ENCODE assay signal across 28 cellular contexts in the genomic region with DNA sequence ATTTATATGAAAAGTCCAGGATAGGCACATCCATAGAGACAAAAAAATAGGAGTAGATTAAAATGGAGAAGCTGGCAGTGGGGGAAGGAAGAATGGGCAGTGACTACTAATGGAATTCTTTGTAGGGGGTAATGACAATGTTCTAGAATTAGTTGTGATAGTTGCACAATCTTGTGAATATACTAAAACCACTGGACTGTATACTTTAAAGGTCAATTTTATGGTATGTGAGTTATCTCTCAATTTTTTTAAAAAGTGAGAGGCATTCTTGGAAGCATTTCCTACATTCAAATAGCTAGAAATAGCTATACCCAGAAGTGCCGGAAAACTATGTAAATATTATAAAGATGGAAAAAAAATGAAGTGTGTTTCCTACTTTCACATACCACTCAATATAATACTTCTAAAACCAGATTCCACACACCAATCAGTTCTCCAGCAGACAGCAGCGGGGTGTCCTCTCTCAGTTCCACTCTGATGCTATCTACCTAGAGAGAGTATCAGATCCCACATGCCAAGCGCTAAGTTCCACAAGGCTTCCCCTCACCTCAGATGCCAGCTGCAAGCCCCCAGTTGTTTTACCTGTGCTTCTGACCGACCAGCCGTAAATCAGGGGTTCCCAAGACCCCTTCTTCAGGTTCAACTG. TPM values are rescaled to one million over a fixed set of nuclear protein-coding genes. Genes with fewer than 3 reads are reported as not detected.
A peak's percentile ranks its signal among the peaks of the same experiment; 100 is the strongest.
DNase-seq lines count a peak whose midpoint lies in the region; ATAC-seq and TF ChIP-seq lines count a peak whose summit lies in the region.
"Had no signal": no experiment of that assay in that cellular context is flagged by ENCODE, and none has a peak within 500 bp of the region (broad histone marks: within the 10 kb centered on the region; RNA-seq: fewer than 3 reads in every experiment).

No MANE protein-coding gene starts in this region.

- no CpG with 5 or more reads among the region's 5 CpGs for WGBS in mesendoderm (ENCODE audit: extremely low coverage, insufficient coverage, low lambda C conversion rate)

- H3K79me1 ChIP-seq in mesendoderm (ENCODE audit: low read length) = no peaks in the 10 kb centered on the region

- no peaks in the 10 kb centered on the region for H3K9me2 ChIP-seq in PC-3 (replicated peaks; ENCODE audit: low read length)

- H3K56ac ChIP-seq in mesendoderm (ENCODE audit: low read length) = no peak overlapping the region

- intact Hi-C loops in PC-3 (cut with micrococcal nuclease) = loop anchor here (5.0 kb wide), 1 partner anchor 63 kb away; no protein-coding TSS in a partner anchor

- H2BK5ac ChIP-seq in mesendoderm (ENCODE audit: low read length) = no peak overlapping the region

- DNase-seq in Caki2 (ENCODE audit: low read depth) (peak; percentile 75), PC-3 (peak; percentile 32), fibroblast of gingiva (ENCODE audit: low read depth) (peak; percentile 89), osteoblast (ENCODE audit: insufficient read length, low spot score, missing footprints) (no peak), T1000 (lab: John Stamatoyannopoulos, UW) (no peak), mesendoderm (no peak)
- no peak for DNase-seq in stimulated activated CD4-positive, alpha-beta T cell treated with anti-CD3 and anti-CD28 coated beads, Interleukin-2, amount 100 ng/mL, for 48 hours
- DNase-seq: activated CD4-positive, alpha-beta T cell treated with anti-CD3 and anti-CD28 coated beads, Interleukin-2, amount 10 ng/mL, durations not matched to agents 7 days and 5 days; activated naive CD4-positive, alpha-beta T cell; activated T-cell treated with anti-CD3 and anti-CD28 coated beads, Interleukin-2, amount 50 U/mL, for 48 hours; amygdala; DMS 273 treated with DMSO at 0.1 percent for 48 hours; GDM1; heart right ventricle; Karpas-422; MV-4-11; naive thymus-derived CD4-positive, alpha-beta T cell; NCI-H1694; NCI-H2171 treated with DMSO at 0.1 percent for 48 hours; NCI-H526 treated with DMSO at 0.1 percent for 48 hours; occipital lobe; RPMI8226; stimulated activated naive CD4-positive, alpha-beta T cell treated with Interleukin-2 at 50 U/mL for 16 hours; testis had no signal

- BruUV-seq in PC-3 (replicated peaks; lab: Mats Ljungman, UMichigan) = no TSS peak

- no peak overlapping the region for H4K8ac ChIP-seq in mesendoderm (ENCODE audit: low read depth, low read length)

- H2BK15ac ChIP-seq in mesendoderm (replicated peaks; ENCODE audit: low read depth) = no peak overlapping the region

- H3K18ac ChIP-seq in mesendoderm (ENCODE audit: low read length) = no peak overlapping the region

- in situ Hi-C loops in Caki2 (cut with HindIII; ENCODE audit: low pct_unique_long_range_greater_than_20kb, low sequenced_read_pairs) = no loop called here

- H3K79me2 ChIP-seq in PC-3 (ENCODE audit: low read length) (no peaks in the 10 kb centered on the region), osteoblast (ENCODE audit: insufficient read depth, low read length) (no peaks in the 10 kb centered on the region), mesendoderm (ENCODE audit: control insufficient read depth, insufficient read depth, low read length) (no peaks in the 10 kb centered on the region)

- POLR2A ChIA-PET in PC-3 (lab: Charles Lee; ENCODE audit: unreplicated experiment) = interaction anchor here (0.6 kb wide), 1 partner anchor 67 kb away, joined by 6 read pairs; no protein-coding TSS in a partner anchor

- H3K4me3 ChIP-seq in PC-3 (ENCODE audit: low read length) (no peak overlapping the region), osteoblast (ENCODE audit: insufficient read depth, low read length) (no peak overlapping the region), mesendoderm (ENCODE audit: low read length) (no peak overlapping the region)
- H3K4me3 ChIP-seq: heart right ventricle, testis, vagina had no signal

- H3K36me3 ChIP-seq in PC-3 (ENCODE audit: low read depth, low read length) (no peaks in the 10 kb centered on the region), osteoblast (ENCODE audit: insufficient read depth, low read length) (no peaks in the 10 kb centered on the region), mesendoderm (ENCODE audit: control insufficient read depth, insufficient read depth, low read length) (no peaks in the 10 kb centered on the region)
- H3K36me3 ChIP-seq: heart right ventricle, vagina had no signal

- no peak overlapping the region for H3K4ac ChIP-seq in mesendoderm (ENCODE audit: low read depth, low read length)

- peaks cover 6% of the 10 kb centered on the region for H3F3A ChIP-seq in PC-3 (ENCODE audit: low read length, unreplicated experiment)

- no peak for TF ChIP-seq CTCF in PC-3 (conservative IDR thresholded peaks at IDR 0.05; ENCODE audit: low read depth, low read length)
- no peak for TF ChIP-seq CTCF in osteoblast (IDR thresholded peaks at IDR 0.05; ENCODE audit: extremely low read depth, low read depth, low read length)

- H3K27me3 ChIP-seq in PC-3 (ENCODE audit: low read length) (no peaks in the 10 kb centered on the region), osteoblast (ENCODE audit: insufficient read depth, low read length) (no peaks in the 10 kb centered on the region), mesendoderm (ENCODE audit: insufficient read depth, low read length, poor library complexity) (no peaks in the 10 kb centered on the region)
- H3K27me3 ChIP-seq: heart right ventricle, testis, vagina had no signal

- H4K20me1 ChIP-seq in PC-3 (ENCODE audit: low read length) (no peaks in the 10 kb centered on the region), osteoblast (ENCODE audit: insufficient read depth, low read length) (no peaks in the 10 kb centered on the region)

- H3K9ac ChIP-seq in PC-3 (ENCODE audit: low read length) = no peak overlapping the region; the same call in 1 of the 2 replicates
- H3K9ac ChIP-seq in mesendoderm (ENCODE audit: low read length) = no peak overlapping the region

- peaks cover 25% of the 10 kb centered on the region for H3K4me1 ChIP-seq in PC-3 (ENCODE audit: insufficient read depth, low read length)
- peaks cover 22% of the 10 kb centered on the region for H3K4me1 ChIP-seq in osteoblast (ENCODE audit: insufficient read depth, low read length)
- H3K4me1 ChIP-seq in mesendoderm (ENCODE audit: control insufficient read depth, low read depth, low read length) = no peaks in the 10 kb centered on the region
- H3K4me1 ChIP-seq: testis, vagina had no signal

- H3K23ac ChIP-seq in mesendoderm (ENCODE audit: low read length) = no peak overlapping the region

- no peak overlapping the region for H3K4me2 ChIP-seq in PC-3 (ENCODE audit: low read length)
- peak overlapping the region; percentile 19 for H3K4me2 ChIP-seq in osteoblast (ENCODE audit: insufficient read depth, low read length)
- H3K4me2 ChIP-seq in mesendoderm (ENCODE audit: low read length) = no peak overlapping the region

- no peak overlapping the region for H2BK120ac ChIP-seq in mesendoderm (ENCODE audit: low read depth, low read length)

- H2AFZ ChIP-seq in PC-3 (ENCODE audit: low read length) (no peak overlapping the region), osteoblast (ENCODE audit: low read length) (peak overlapping the region; percentile 49)

- CTCF ChIA-PET in PC-3 (lab: Charles Lee) = no interaction called here

- no peak overlapping the region for H4K5ac ChIP-seq in mesendoderm (ENCODE audit: low read length)

- H3K9me3 ChIP-seq in PC-3 (ENCODE audit: low read length) (no peaks in the 10 kb centered on the region), osteoblast (ENCODE audit: low read depth, low read length) (no peaks in the 10 kb centered on the region)
- H3K9me3 ChIP-seq: heart right ventricle, testis, vagina had no signal

- ATAC-seq in PC-3 (no peak), HG02610 (IDR thresholded peaks at IDR 0.05; ENCODE audit: unreplicated experiment) (no peak)
- ATAC-seq: heart right ventricle; left lobe of liver; naive thymus-derived CD4-positive, alpha-beta T cell had no signal

- H3K27ac ChIP-seq in PC-3 (ENCODE audit: low read length) (peak overlapping the region; percentile 93), osteoblast (ENCODE audit: low read depth, low read length) (peak overlapping the region; percentile 84), mesendoderm (ENCODE audit: low read depth, low read length) (no peak overlapping the region)
- H3K27ac ChIP-seq: heart right ventricle, testis, vagina had no signal

- H2AK5ac ChIP-seq in mesendoderm (ENCODE audit: low read length) = no peak overlapping the region

RNA-seq across cellular contexts. Expression of gene NID2, which starts 41.7 kb away (rescaled TPM):
- total RNA-seq in Caki2 (2014; rRNA removed; shearing (Covaris generic); ENCODE audit: low replicate concordance) = 6.2 and 6.4 TPM in 2 replicates
- total RNA-seq in PC-3 (2014; rRNA removed) (2.5 and 3.1 TPM in 2 replicates), osteoblast (138 and 141 TPM in 2 replicates)
- 0.63 TPM for polyA plus RNA-seq in mesendoderm (2013, experiment 1 of 2)
- polyA plus RNA-seq in mesendoderm (2013, experiment 2 of 2) = 0.69 TPM
- polyA plus RNA-seq: CD14-positive monocyte had no signal

Comparison
In these comparisons a context has a peak if more than half of its experiments do, and no peak if none do; other contexts are left out.
1. DNase-seq: peak in Caki2 (single experiment), PC-3 (single experiment) and fibroblast of gingiva (single experiment); none in osteoblast (single experiment), T1000 (single experiment), mesendoderm (single experiment) and stimulated activated CD4-positive, alpha-beta T cell treated with anti-CD3 and anti-CD28 coated beads, Interleukin-2, amount 100 ng/mL, for 48 hours (0 of 2).
2. RNA of gene NID2, which starts 41.7 kb away (total RNA-seq): 138 to 141 TPM in osteoblast; 6.2 to 6.4 TPM in Caki2 and 2.5 to 3.1 TPM in PC-3; every median in the first group is over 10 times any median in the second.